Comparison of ENCODE assay signal across 1 cellular context in genomic region chr6:56156643-56157042, GRCh38.
TF ChIP-seq lines count a peak whose summit lies in the region.

No MANE protein-coding gene starts in this region.

TF ChIP-seq in HepG2, 621 proteins besides CTCF, POLR2A, EP300 and RAD21 (continued from another document and continues in another):
- no peak; the same call in 1 of the 2 replicates for TF ChIP-seq ZNF646 (CRISPR knock-in tag; IDR thresholded peaks at IDR 0.05)
- TF ChIP-seq E2F5 (CRISPR knock-in tag; conservative IDR thresholded peaks at IDR 0.05), result no peak
- TF ChIP-seq ZNF800 (CRISPR knock-in tag; IDR thresholded peaks at IDR 0.05), result no peak
- TF ChIP-seq SMAD3 (CRISPR knock-in tag; IDR thresholded peaks at IDR 0.05), result no peak
- TF ChIP-seq PBX2 (CRISPR knock-in tag; IDR thresholded peaks at IDR 0.05), result no peak
- TF ChIP-seq ZNF17 (CRISPR knock-in tag; IDR thresholded peaks at IDR 0.05), result no peak
- no peak for TF ChIP-seq FOXA1 (IDR thresholded peaks at IDR 0.05)
- no peak for TF ChIP-seq FOXA1 (CRISPR knock-in tag; IDR thresholded peaks at IDR 0.05)
- TF ChIP-seq ZNF441 (CRISPR knock-in tag; IDR thresholded peaks at IDR 0.05; ENCODE audit: borderline replicate concordance), result peak; percentile 75; the same call in 1 of the 2 replicates
- 0 out of 2 replicates have a peak, but pooled peaks have one; percentile 30 for TF ChIP-seq MEIS2 (CRISPR knock-in tag; IDR thresholded peaks at IDR 0.05)
- no peak for TF ChIP-seq RAD51 (IDR thresholded peaks at IDR 0.05; ENCODE audit: borderline replicate concordance)
- TF ChIP-seq HOXA3 (CRISPR knock-in tag; IDR thresholded peaks at IDR 0.05), result no peak; the same call in 1 of the 2 replicates
- TF ChIP-seq MYNN (CRISPR knock-in tag; IDR thresholded peaks at IDR 0.05; ENCODE audit: low read depth), result peak; percentile 99
- no peak for TF ChIP-seq ZIK1 (CRISPR knock-in tag; IDR thresholded peaks at IDR 0.05; ENCODE audit: borderline replicate concordance, low read depth)
- TF ChIP-seq JUND (CRISPR knock-in tag; IDR thresholded peaks at IDR 0.05), result peak; percentile 75
- TF ChIP-seq GABPB1 (CRISPR knock-in tag; IDR thresholded peaks at IDR 0.05), result peak; percentile 58
- TF ChIP-seq NPAS2 (CRISPR knock-in tag; IDR thresholded peaks at IDR 0.05; ENCODE audit: borderline replicate concordance), result no peak
- TF ChIP-seq BCL3 (CRISPR knock-in tag; IDR thresholded peaks at IDR 0.05), result no peak
- TF ChIP-seq SMARCE1 (IDR thresholded peaks at IDR 0.05; ENCODE audit: borderline replicate concordance), result no peak
- no peak for TF ChIP-seq ZUFSP (CRISPR knock-in tag; IDR thresholded peaks at IDR 0.05; ENCODE audit: borderline replicate concordance)
- no peak for TF ChIP-seq ZFP41 (CRISPR knock-in tag; IDR thresholded peaks at IDR 0.05; ENCODE audit: borderline replicate concordance)
- no peak for TF ChIP-seq DNMT1 (CRISPR knock-in tag; IDR thresholded peaks at IDR 0.05)
- no peak for TF ChIP-seq TBX2 (CRISPR knock-in tag; IDR thresholded peaks at IDR 0.05; ENCODE audit: borderline replicate concordance)
- TF ChIP-seq KMT2B (CRISPR knock-in tag; IDR thresholded peaks at IDR 0.05), result no peak
- TF ChIP-seq CBX2 (IDR thresholded peaks at IDR 0.05; ENCODE audit: low read depth, low read length), result no peak
- TF ChIP-seq CBX2 (CRISPR knock-in tag; IDR thresholded peaks at IDR 0.05; ENCODE audit: low read depth), result no peak
- no peak for TF ChIP-seq ZBTB4 (CRISPR knock-in tag; IDR thresholded peaks at IDR 0.05; ENCODE audit: borderline replicate concordance)
- TF ChIP-seq MAZ (IDR thresholded peaks at IDR 0.05; ENCODE audit: borderline replicate concordance, low read depth, low read length), result no peak
- TF ChIP-seq MAZ (CRISPR knock-in tag; IDR thresholded peaks at IDR 0.05; ENCODE audit: low read depth), result no peak
- no peak for TF ChIP-seq ZNF850 (CRISPR knock-in tag; conservative IDR thresholded peaks at IDR 0.05)
- TF ChIP-seq ZNF354B (CRISPR knock-in tag; IDR thresholded peaks at IDR 0.05), result no peak
- peak; percentile 36; the same call in 1 of the 2 replicates for TF ChIP-seq MIER3 (CRISPR knock-in tag; IDR thresholded peaks at IDR 0.05; ENCODE audit: borderline replicate concordance)
- TF ChIP-seq NKX3-1 (CRISPR knock-in tag; IDR thresholded peaks at IDR 0.05), result no peak
- TF ChIP-seq HINFP (CRISPR knock-in tag; IDR thresholded peaks at IDR 0.05; ENCODE audit: low read depth), result no peak
- no peak for TF ChIP-seq ZNF143 (CRISPR knock-in tag; IDR thresholded peaks at IDR 0.05)
- no peak for TF ChIP-seq REL (CRISPR knock-in tag; conservative IDR thresholded peaks at IDR 0.05)
- TF ChIP-seq TEAD3 (CRISPR knock-in tag; optimal IDR thresholded peaks at IDR 0.05; ENCODE audit: borderline replicate concordance), result peak; percentile 38
- peak; percentile 21; the same call in 1 of the 2 replicates for TF ChIP-seq ARID3A (IDR thresholded peaks at IDR 0.05; ENCODE audit: low read depth, low read length)
- TF ChIP-seq PITX1 (CRISPR knock-in tag; IDR thresholded peaks at IDR 0.05), result peak; percentile 69; the same call in 1 of the 2 replicates
- TF ChIP-seq ZNF124 (CRISPR knock-in tag; IDR thresholded peaks at IDR 0.05), result peak; percentile 35; the same call in 1 of the 2 replicates
- TF ChIP-seq ETV5 (CRISPR knock-in tag; IDR thresholded peaks at IDR 0.05; ENCODE audit: borderline replicate concordance), result peak; percentile 96
